ENCODE assay signal across 7 cellular contexts in genomic region chr19:18098891-18099622, GRCh38. TPM values are rescaled to one million over a fixed set of nuclear protein-coding genes. Genes with fewer than 3 reads are reported as not detected.
DNase-seq lines count a peak whose midpoint lies in the region; ATAC-seq and TF ChIP-seq lines count a peak whose summit lies in the region.

No MANE protein-coding gene starts in this region.

- peak overlapping the region; percentile 87 for H3K4me3 Mint-ChIP-seq in stimulated activated memory B cell treated with anti-CD40 and anti-IgM and Interleukin-4, amounts not matched to agents 10 μg/mL and 1 μg/mL and 100 μg/mL, for 72 hours
- no peak overlapping the region for H3K4me3 Mint-ChIP-seq in osteocyte (ENCODE audit: unreplicated experiment)

- H3K27me3 ChIP-seq in effector memory CD4-positive, alpha-beta T cell (replicated peaks; ENCODE audit: control insufficient read depth, insufficient read depth, low read length, poor library complexity, severe bottlenecking), result no peaks in the 10 kb centered on the region
- H3K27me3 ChIP-seq in gastroesophageal sphincter, result peaks cover 67% of the 10 kb centered on the region

- H3K4me1 Mint-ChIP-seq in stimulated activated memory B cell treated with anti-CD40 and anti-IgM and Interleukin-4, amounts not matched to agents 10 μg/mL and 1 μg/mL and 100 μg/mL, for 72 hours, result peaks cover 65% of the 10 kb centered on the region
- H3K4me1 Mint-ChIP-seq in osteocyte (ENCODE audit: unreplicated experiment), result peaks cover 19% of the 10 kb centered on the region

- ATAC-seq in GM18909 (IDR thresholded peaks at IDR 0.05; ENCODE audit: poor library complexity, unreplicated experiment) (peak; percentile 58), HG02678 (IDR thresholded peaks at IDR 0.05; ENCODE audit: unreplicated experiment) (peak; percentile 54), gastroesophageal sphincter (no peak)
- peak; percentile 92 for ATAC-seq in stimulated activated memory B cell treated with anti-CD40 and anti-IgM and Interleukin-4, amounts not matched to agents 10 μg/mL and 1 μg/mL and 100 μg/mL, for 72 hours

- peak overlapping the region; percentile 81 for H3K27ac Mint-ChIP-seq in stimulated activated memory B cell treated with anti-CD40 and anti-IgM and Interleukin-4, amounts not matched to agents 10 μg/mL and 1 μg/mL and 100 μg/mL, for 72 hours
- H3K27ac Mint-ChIP-seq in osteocyte (ENCODE audit: unreplicated experiment), result no peak overlapping the region

- no peaks in the 10 kb centered on the region for H3K27me3 Mint-ChIP-seq in stimulated activated memory B cell treated with anti-CD40 and anti-IgM and Interleukin-4, amounts not matched to agents 10 μg/mL and 1 μg/mL and 100 μg/mL, for 72 hours
- peaks cover 27% of the 10 kb centered on the region for H3K27me3 Mint-ChIP-seq in osteocyte (ENCODE audit: unreplicated experiment)

- WGBS in gastroesophageal sphincter (ENCODE audit: low coverage in 1 of 2), 2 donors, result 7 to 18% methylated on average over 13 to 26 of the region's 34 CpGs

- no peaks in the 10 kb centered on the region for H3K9me3 Mint-ChIP-seq in stimulated activated memory B cell treated with anti-CD40 and anti-IgM and Interleukin-4, amounts not matched to agents 10 μg/mL and 1 μg/mL and 100 μg/mL, for 72 hours
- no peaks in the 10 kb centered on the region for H3K9me3 Mint-ChIP-seq in osteocyte (ENCODE audit: unreplicated experiment)

- H3K27ac ChIP-seq in effector memory CD4-positive, alpha-beta T cell (ENCODE audit: insufficient read depth, low read length, poor library complexity, severe bottlenecking), result no peak overlapping the region
- no peak overlapping the region for H3K27ac ChIP-seq in gastroesophageal sphincter

- TF ChIP-seq CTCF in gastroesophageal sphincter (IDR thresholded peaks at IDR 0.05) (no peak), osteocyte (IDR thresholded peaks at IDR 0.05) (no peak)

- DNase-seq in RPMI8226, result peak; percentile 70
- peak in 2 of 3 donors; percentile 9 to 30 for DNase-seq in effector memory CD4-positive, alpha-beta T cell
- no peak for DNase-seq in osteocyte (ENCODE audit: extremely low spot score, unreplicated experiment)

- no peaks in the 10 kb centered on the region for H3K36me3 ChIP-seq in effector memory CD4-positive, alpha-beta T cell (ENCODE audit: control insufficient read depth, insufficient read depth, low read length)
- no peaks in the 10 kb centered on the region for H3K36me3 ChIP-seq in gastroesophageal sphincter

- peaks cover 46% of the 10 kb centered on the region for H3K36me3 Mint-ChIP-seq in stimulated activated memory B cell treated with anti-CD40 and anti-IgM and Interleukin-4, amounts not matched to agents 10 μg/mL and 1 μg/mL and 100 μg/mL, for 72 hours
- H3K36me3 Mint-ChIP-seq in osteocyte (ENCODE audit: unreplicated experiment), result no peaks in the 10 kb centered on the region

- no peak for TF ChIP-seq POLR2A in gastroesophageal sphincter (IDR thresholded peaks at IDR 0.05)

- no peaks in the 10 kb centered on the region for H3K9me3 ChIP-seq in effector memory CD4-positive, alpha-beta T cell (ENCODE audit: control insufficient read depth, low read length)
- no peaks in the 10 kb centered on the region for H3K9me3 ChIP-seq in gastroesophageal sphincter

- peaks cover 20% of the 10 kb centered on the region for H3K4me1 ChIP-seq in effector memory CD4-positive, alpha-beta T cell (ENCODE audit: control insufficient read depth, insufficient read depth, low read length, poor library complexity, severe bottlenecking)
- peaks cover 0 to 29% (median 17%) of the 10 kb centered on the region in 3 donors for H3K4me1 ChIP-seq in gastroesophageal sphincter

- peak overlapping the region; percentile 56 for H3K4me3 ChIP-seq in effector memory CD4-positive, alpha-beta T cell (ENCODE audit: insufficient read depth, low read depth, low read length, poor library complexity, severe bottlenecking)
- peak overlapping the region in 1 of 2 donors; percentile 30 for H3K4me3 ChIP-seq in gastroesophageal sphincter

- TF ChIP-seq EP300 in gastroesophageal sphincter (IDR thresholded peaks at IDR 0.05), result no peak

RNA-seq across cellular contexts. Expression of gene MAST3, which starts 1.5 kb away (rescaled TPM):
- total RNA-seq in gastroesophageal sphincter, result 1 to 10 TPM; 3.3 to 8.8 (median 4.8) TPM
- total RNA-seq in osteocyte, result 7.6 and 8.0 TPM in 2 replicates

RNA-seq across cellular contexts. Expression of gene IL12RB1, which starts 12.3 kb away (rescaled TPM):
- total RNA-seq in gastroesophageal sphincter (1 to 10 TPM in 3 of 4 donors, under 1 TPM in 1; 0.15 to 3.5 (median 1.5) TPM), osteocyte (0.50 and 0.51 TPM in 2 replicates)

RNA-seq across cellular contexts. Expression of gene PIK3R2, which starts 53.9 kb away (rescaled TPM):
- 10 to 100 TPM in 3 of 4 donors, 1 to 10 TPM in 1; 5.3 to 30.1 (median 22.7) TPM for total RNA-seq in gastroesophageal sphincter
- total RNA-seq in osteocyte, result 67.2 and 68.1 TPM in 2 replicates
